ENCODE assay signal across 11 cellular contexts in the genomic region with DNA sequence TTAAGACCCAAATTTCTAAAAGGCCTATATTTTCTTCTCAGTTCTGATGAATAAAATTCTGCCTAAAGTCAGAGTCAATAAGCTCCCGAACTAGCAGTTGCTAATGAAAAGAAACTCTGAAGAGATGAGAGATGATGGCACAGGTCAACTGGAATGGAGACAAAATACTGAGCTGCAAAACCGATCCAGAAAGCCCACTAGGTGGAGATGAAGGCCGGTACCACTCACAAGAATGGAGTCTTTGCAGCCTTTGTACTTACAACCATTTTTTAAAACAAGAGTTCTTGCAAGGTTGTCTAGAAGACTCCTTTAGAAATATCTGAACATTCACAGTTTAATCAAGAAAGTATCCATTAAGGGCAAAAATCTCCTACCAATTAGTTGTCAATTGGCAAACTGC.
DNase-seq lines count a peak whose midpoint lies in the region; TF ChIP-seq lines count a peak whose summit lies in the region.
"Had no signal": no experiment of that assay in that cellular context is flagged by ENCODE, and none has a peak within 500 bp of the region (broad histone marks: within the 10 kb centered on the region; RNA-seq: fewer than 3 reads in every experiment).

No MANE protein-coding gene starts in this region.

- peak; percentile 50 for TF ChIP-seq CTCF in left ventricle myocardium inferior (IDR thresholded peaks at IDR 0.05; ENCODE audit: borderline replicate concordance)

- H3K4me3 ChIP-seq in left ventricle myocardium inferior = no peak overlapping the region
- H3K4me3 ChIP-seq: ovary had no signal

- H3K27ac ChIP-seq in left ventricle myocardium inferior (replicated peaks) (no peak overlapping the region), substantia nigra (ENCODE audit: low read depth, low read length, poor library complexity, severe bottlenecking) (peak overlapping the region; percentile 74)
- H3K27ac ChIP-seq: ovary had no signal

- intact Hi-C loops in left ventricle myocardium inferior (cut with micrococcal nuclease) = no loop called here

- no peaks in the 10 kb centered on the region for H3K36me3 ChIP-seq in left ventricle myocardium inferior
- H3K36me3 ChIP-seq: ovary had no signal

- H3K4me1 ChIP-seq in left ventricle myocardium inferior = no peaks in the 10 kb centered on the region

- no peaks in the 10 kb centered on the region for H3K9me3 ChIP-seq in left ventricle myocardium inferior (replicated peaks)
- H3K9me3 ChIP-seq: ovary had no signal

- H3K27me3 ChIP-seq in left ventricle myocardium inferior (ENCODE audit: low read depth) = no peaks in the 10 kb centered on the region
- H3K27me3 ChIP-seq: ovary had no signal

- peak; percentile 6 for DNase-seq in DMS 273 (lab: John Stamatoyannopoulos, UW; ENCODE audit: unreplicated experiment)
- DNase-seq in DMS 273 treated with DMSO at 0.1 percent for 48 hours (lab: John Stamatoyannopoulos, UW) = no peak
- peak; percentile 9 for DNase-seq in SW480 (ENCODE audit: low spot score)
- no peak for DNase-seq in left ventricle myocardium inferior
- DNase-seq in substantia nigra (lab: John Stamatoyannopoulos, UW) = peak in 12 of 49 donors; percentile 18 to 59 (median 27)
- no peak for DNase-seq in NCI-H748 treated with DMSO at 0.1 percent for 48 hours (lab: John Stamatoyannopoulos, UW)
- no peak for DNase-seq in kidney tubule cell (ENCODE audit: low spot score)
- DNase-seq in OCI-M2 (lab: John Stamatoyannopoulos, UW; ENCODE audit: unreplicated experiment) = no peak
- DNase-seq: activated B cell treated with CpG ODN at 0.5 μM for 24 hours, activated gamma-delta T cell, ovary had no signal

Comparison
In these comparisons a context has a peak if more than half of its experiments do, and no peak if none do; other contexts are left out.
1. DNase-seq: peak in DMS 273 (single experiment) and SW480 (single experiment); none in DMS 273 treated with DMSO at 0.1 percent for 48 hours (single experiment), left ventricle myocardium inferior (single experiment), NCI-H748 treated with DMSO at 0.1 percent for 48 hours (single experiment), kidney tubule cell (single experiment) and OCI-M2 (single experiment).